ENCODE assay signal across 9 cellular contexts in genomic region chr17:47275245-47275984, GRCh38. TPM values are rescaled to one million over a fixed set of nuclear protein-coding genes. Genes with fewer than 3 reads are reported as not detected.
A peak's percentile ranks its signal among the peaks of the same experiment; 100 is the strongest.
DNase-seq lines count a peak whose midpoint lies in the region; ATAC-seq, FAIRE-seq and TF ChIP-seq lines count a peak whose summit lies in the region.
"Had no signal": no experiment of that assay in that cellular context is flagged by ENCODE, and none has a peak within 500 bp of the region (broad histone marks: within the 10 kb centered on the region; RNA-seq: fewer than 3 reads in every experiment).

No MANE protein-coding gene starts in this region.

- ATAC-seq in Right ventricle myocardium inferior (peak; percentile 84), pancreas (peak; percentile 53 to 68 (median 60)), GM21825 (IDR thresholded peaks at IDR 0.05; ENCODE audit: unreplicated experiment) (no peak)

- no TSS peak for BruUV-seq in Calu3 (replicated peaks; lab: Mats Ljungman, UMichigan)

- peak; percentile 28 for DNase-seq in Calu3
- DNase-seq in SW480 (ENCODE audit: low spot score) = peak; percentile 54
- peak; percentile 93 for DNase-seq in Right ventricle myocardium inferior (ENCODE audit: missing footprints)
- peak; percentile 42 to 75 (median 54) for DNase-seq in pancreas
- DNase-seq in dermis blood vessel endothelial cell = no peak
- no peak for DNase-seq in pons (ENCODE audit: low spot score)
- DNase-seq in epidermal melanocyte (ENCODE audit: insufficient read length, low spot score) = no peak

- peak overlapping the region in 2 of 4 donors; percentile 35 to 36 for H3K27ac ChIP-seq in pancreas

- no peaks in the 10 kb centered on the region for H3K27me3 Mint-ChIP-seq in Calu3 (ENCODE audit: unreplicated experiment)

- TF ChIP-seq CTCF in Calu3 (IDR thresholded peaks at IDR 0.05; ENCODE audit: unreplicated experiment) (no peak), pancreas (IDR thresholded peaks at IDR 0.05) (no peak)

- H3K4me1 ChIP-seq in pancreas = peaks cover 5 to 21% (median 11%) of the 10 kb centered on the region in 3 donors

- no peaks in the 10 kb centered on the region for H3K36me3 Mint-ChIP-seq in Calu3 (ENCODE audit: insufficient read depth, unreplicated experiment)

- no peaks in the 10 kb centered on the region for H3K36me3 ChIP-seq in pancreas

- intact Hi-C loops in Calu3 (cut with micrococcal nuclease; ENCODE audit: unreplicated experiment) = no loop called here
- intact Hi-C loops in Right ventricle myocardium inferior (cut with DNase I) = no loop called here
- intact Hi-C loops in pancreas (cut with DNase I) = no loop called here

- H3K27me3 ChIP-seq in pancreas = no peaks in the 10 kb centered on the region

- H3K9me3 Mint-ChIP-seq in Calu3 (ENCODE audit: low read depth, unreplicated experiment) = no peaks in the 10 kb centered on the region
- H3K9me3 Mint-ChIP-seq: central memory CD8-positive, alpha-beta T cell had no signal

- 26 to 29% methylated on average over 13 of the region's 13 CpGs for WGBS in pancreas, 2 donors

- peak overlapping the region; percentile 9 for H3K27ac Mint-ChIP-seq in Calu3 (ENCODE audit: unreplicated experiment)

- H3K4me1 Mint-ChIP-seq in Calu3 (ENCODE audit: low read depth, unreplicated experiment) = peaks cover 37% of the 10 kb centered on the region

- CTCF ChIA-PET in Calu3 (lab: Charles Lee) = interaction anchor here (0.6 to 1.0 kb wide), 4 partner anchors 16 to 341 kb away, joined by 3 to 4 read pairs (median 4); no protein-coding TSS in a partner anchor

- no peak overlapping the region for H3K4me3 Mint-ChIP-seq in Calu3 (ENCODE audit: low read depth, unreplicated experiment)
- H3K4me3 Mint-ChIP-seq: central memory CD8-positive, alpha-beta T cell had no signal

- H3K9me3 ChIP-seq in pancreas = no peaks in the 10 kb centered on the region

- H3K4me3 ChIP-seq in pancreas = no peak overlapping the region

- no peak for FAIRE-seq in pancreas (lab: Jason Lieb, UNC)

RNA-seq across cellular contexts. Expression of gene ITGB3, which starts 21.8 kb away (rescaled TPM):
- total RNA-seq in Calu3 (2022) (0.68 TPM in 1 of 2 replicates, not detected in the other), Right ventricle myocardium inferior (3.8 TPM), pancreas (1 to 10 TPM in 2 of 6 donors, under 1 TPM in 4; 0.28 to 2.3 (median 0.77) TPM), dermis blood vessel endothelial cell (116 and 150 TPM in 2 replicates)
- polyA plus RNA-seq in pancreas = under 1 TPM; 0.09 to 0.72 TPM

RNA-seq across cellular contexts. Expression of gene EFCAB13, which starts 48.3 kb away (rescaled TPM):
- total RNA-seq in Calu3 (2022) = 21.5 and 25.2 TPM in 2 replicates
- 2.0 TPM for total RNA-seq in Right ventricle myocardium inferior
- 1 to 10 TPM in 5 of 6 donors, under 1 TPM in 1; 0.82 to 6.7 (median 2.6) TPM for total RNA-seq in pancreas
- 1 to 10 TPM in 1 of 2 donors, under 1 TPM in 1; 0.46 to 1.2 TPM for polyA plus RNA-seq in pancreas
- 6.6 and 17.2 TPM in 2 replicates for total RNA-seq in dermis blood vessel endothelial cell

Comparison
In these comparisons a context has a peak if more than half of its experiments do, and no peak if none do; other contexts are left out.
1. DNase-seq: peak in Calu3 (single experiment), SW480 (single experiment), Right ventricle myocardium inferior (single experiment) and pancreas (6 of 6); none in dermis blood vessel endothelial cell (single experiment), pons (single experiment) and epidermal melanocyte (single experiment).
2. RNA of gene ITGB3, which starts 21.8 kb away (total RNA-seq): 116 to 150 TPM in dermis blood vessel endothelial cell; 3.8 TPM in Right ventricle myocardium inferior (single experiment), 0.28 to 2.3 TPM in pancreas and 0.68 TPM in Calu3; every median in the first group is over 10 times any median in the second.